9 cellular contexts compared by ENCODE assay signal in genomic region chrX:72620550-72621145, GRCh38. TPM values are rescaled to one million over a fixed set of nuclear protein-coding genes. Genes with fewer than 3 reads are reported as not detected.
DNase-seq lines count a peak whose midpoint lies in the region; ATAC-seq and TF ChIP-seq lines count a peak whose summit lies in the region.
"Had no signal": no experiment of that assay in that cellular context is flagged by ENCODE, and none has a peak within 500 bp of the region (broad histone marks: within the 10 kb centered on the region; RNA-seq: fewer than 3 reads in every experiment).

No MANE protein-coding gene starts in this region.

- 50 to 70% (median 62%) methylated on average over 9 of the region's 9 CpGs for WGBS in psoas muscle, 3 donors
- WGBS in endodermal cell (ENCODE audit: insufficient coverage in 1 of 2, insufficient read length in 1 of 2), 2 experiments: 84% methylated on average over 6 of the region's 9 CpGs; no CpG with 5 or more reads in 1 of the 2 experiments

- no peak overlapping the region for H3K9ac ChIP-seq in endodermal cell (ENCODE audit: extremely low read depth, low read length, poor library complexity, severe bottlenecking)

- peaks cover 0 to 2% (median 0%) of the 10 kb centered on the region in 3 donors for H3K27me3 ChIP-seq in psoas muscle (ENCODE audit: insufficient read depth in 3 of 3, low read length in 2 of 3)
- H3K27me3 ChIP-seq in endodermal cell (ENCODE audit: control insufficient read depth, insufficient read depth, low read length, poor library complexity, severe bottlenecking): no peaks in the 10 kb centered on the region

- H3K36me3 Mint-ChIP-seq in Calu3 (ENCODE audit: insufficient read depth, unreplicated experiment): peaks cover 6% of the 10 kb centered on the region
- no peaks in the 10 kb centered on the region for H3K36me3 Mint-ChIP-seq in endodermal cell (ENCODE audit: low read depth)

- H3K27ac Mint-ChIP-seq in Calu3 (ENCODE audit: unreplicated experiment) (peak overlapping the region; percentile 85), endodermal cell (no peak overlapping the region)
- H3K27ac Mint-ChIP-seq: dendritic cell treated with granulocyte-macrophage colony-stimulating factor and Interleukin-4, amounts not matched to agents 40 ng/mL and 50 ng/mL, for 4 days had no signal

- no peak for TF ChIP-seq CTCF in Calu3 (IDR thresholded peaks at IDR 0.05; ENCODE audit: unreplicated experiment)
- no peak for TF ChIP-seq CTCF in choroid plexus epithelial cell (conservative IDR thresholded peaks at IDR 0.05; ENCODE audit: low read depth, low read length)
- no peak for TF ChIP-seq CTCF in psoas muscle (IDR thresholded peaks at IDR 0.05)
- no peak for TF ChIP-seq CTCF in endodermal cell (conservative IDR thresholded peaks at IDR 0.05)

- CTCF ChIA-PET in Calu3 (lab: Charles Lee): interaction anchor here (0.6 kb wide), 1 partner anchor 142 kb away, joined by 3 read pairs; no protein-coding TSS in a partner anchor

- H3K9me3 ChIP-seq in psoas muscle (no peaks in the 10 kb centered on the region), endodermal cell (ENCODE audit: control insufficient read depth, low read length) (no peaks in the 10 kb centered on the region)

- no peaks in the 10 kb centered on the region for H3K4me1 ChIP-seq in psoas muscle
- H3K4me1 ChIP-seq in endodermal cell (ENCODE audit: control insufficient read depth, insufficient read depth, low read length): no peaks in the 10 kb centered on the region

- intact Hi-C loops in Calu3 (cut with micrococcal nuclease; ENCODE audit: unreplicated experiment) (loop anchor here (1.0 to 5.0 kb wide), 2 partner anchors 66 to 92 kb away; partner anchors contain the start of gene PHKA1), psoas muscle (cut with DNase I) (no loop called here)

- H3K27me3 Mint-ChIP-seq in Calu3 (ENCODE audit: unreplicated experiment) (no peaks in the 10 kb centered on the region), endodermal cell (ENCODE audit: insufficient read depth) (no peaks in the 10 kb centered on the region)
- H3K27me3 Mint-ChIP-seq: dendritic cell treated with granulocyte-macrophage colony-stimulating factor and Interleukin-4, amounts not matched to agents 40 ng/mL and 50 ng/mL, for 4 days had no signal

- DNase-seq in Calu3: peak; percentile 73
- peak; percentile 92 for DNase-seq in RKO (ENCODE audit: low spot score)
- peak; percentile 93 for DNase-seq in choroid plexus epithelial cell (ENCODE audit: low read depth)
- peak; percentile 33 to 70 for DNase-seq in psoas muscle
- no peak for DNase-seq in NCI-H1694 treated with DMSO at 0.1 percent for 48 hours (lab: John Stamatoyannopoulos, UW)
- DNase-seq in NCI-H2227 (lab: John Stamatoyannopoulos, UW; ENCODE audit: unreplicated experiment): no peak
- DNase-seq in endodermal cell: no peak

- H3K4me3 ChIP-seq in choroid plexus epithelial cell (ENCODE audit: low read depth, low read length) (peak overlapping the region; percentile 2), psoas muscle (no peak overlapping the region), endodermal cell (ENCODE audit: low read length) (no peak overlapping the region)

- H3K9me3 Mint-ChIP-seq in Calu3 (ENCODE audit: low read depth, unreplicated experiment) (no peaks in the 10 kb centered on the region), endodermal cell (peaks cover 21% of the 10 kb centered on the region)
- H3K9me3 Mint-ChIP-seq: dendritic cell treated with granulocyte-macrophage colony-stimulating factor and Interleukin-4, amounts not matched to agents 40 ng/mL and 50 ng/mL, for 4 days had no signal

- peak; percentile 94 to 99 (median 96) for ATAC-seq in psoas muscle
- no peak for ATAC-seq in GM18867 (IDR thresholded peaks at IDR 0.05; ENCODE audit: unreplicated experiment)

- H3K4me3 Mint-ChIP-seq in Calu3 (ENCODE audit: low read depth, unreplicated experiment) (peak overlapping the region; percentile 53), endodermal cell (no peak overlapping the region)
- H3K4me3 Mint-ChIP-seq: dendritic cell treated with granulocyte-macrophage colony-stimulating factor and Interleukin-4, amounts not matched to agents 40 ng/mL and 50 ng/mL, for 4 days had no signal

- H3K36me3 ChIP-seq in psoas muscle (ENCODE audit: insufficient read depth in 1 of 2, low read depth in 1 of 2): peaks cover 0 to 11% of the 10 kb centered on the region in 2 donors
- no peaks in the 10 kb centered on the region for H3K36me3 ChIP-seq in endodermal cell (ENCODE audit: control insufficient read depth, insufficient read depth, low read length)

- H3K27ac ChIP-seq in psoas muscle (peak overlapping the region; percentile 72), endodermal cell (ENCODE audit: low read depth, low read length) (no peak overlapping the region)

- peaks cover 36% of the 10 kb centered on the region for H3K4me1 Mint-ChIP-seq in Calu3 (ENCODE audit: low read depth, unreplicated experiment)
- H3K4me1 Mint-ChIP-seq in endodermal cell: no peaks in the 10 kb centered on the region

- BruUV-seq in Calu3 (replicated peaks; lab: Mats Ljungman, UMichigan): TSS peak; percentile 75

RNA-seq across cellular contexts. Expression of gene HDAC8, which starts 48.0 kb away (rescaled TPM):
- total RNA-seq in Calu3 (2022) (52.0 and 52.5 TPM in 2 replicates), psoas muscle (10 to 100 TPM; 10.8 to 17.5 (median 12.2) TPM), endodermal cell (10 to 100 TPM; 33.3 to 33.9 TPM)
- 1 to 10 TPM; 5.8 to 9.9 (median 6.7) TPM for polyA plus RNA-seq in psoas muscle
- 22.0 TPM for polyA plus RNA-seq in endodermal cell (2013, experiment 1 of 2)
- 23.1 TPM for polyA plus RNA-seq in endodermal cell (2013, experiment 2 of 2)

Comparison
In these comparisons a context has a peak if more than half of its experiments do, and no peak if none do; other contexts are left out.
1. DNase-seq: peak in Calu3 (single experiment), RKO (single experiment), choroid plexus epithelial cell (single experiment) and psoas muscle (2 of 2); none in NCI-H1694 treated with DMSO at 0.1 percent for 48 hours (single experiment), NCI-H2227 (single experiment) and endodermal cell (single experiment).